ENCODE assay signal across 10 cellular contexts in genomic region chr4:76753814-76754213, GRCh38.
DNase-seq lines count a peak whose midpoint lies in the region; ATAC-seq, FAIRE-seq and TF ChIP-seq lines count a peak whose summit lies in the region.
"Had no signal": no experiment of that assay in that cellular context is flagged by ENCODE, and none has a peak within 500 bp of the region (broad histone marks: within the 10 kb centered on the region; RNA-seq: fewer than 3 reads in every experiment).

No MANE protein-coding gene starts in this region.

- no peaks in the 10 kb centered on the region for H3K27me3 ChIP-seq in RWPE2 (ENCODE audit: insufficient read depth, poor library complexity, severe bottlenecking)

- H3K4me3 ChIP-seq in RWPE2 (ENCODE audit: severe bottlenecking) (no peak overlapping the region), epithelial cell of proximal tubule (ENCODE audit: low read depth, low read length) (peak overlapping the region; percentile 12)

- peaks cover 61% of the 10 kb centered on the region for H3K36me3 ChIP-seq in RWPE2 (ENCODE audit: low read depth)

- peaks cover 60% of the 10 kb centered on the region for H3K36me3 Mint-ChIP-seq in nephron (ENCODE audit: low read depth)

- H3K9me3 ChIP-seq in RWPE2 (ENCODE audit: severe bottlenecking) = no peaks in the 10 kb centered on the region

- H3K4me1 ChIP-seq in RWPE2 (ENCODE audit: insufficient read depth, poor library complexity, severe bottlenecking) = peaks cover 17% of the 10 kb centered on the region

- no peaks in the 10 kb centered on the region for H3K27me3 Mint-ChIP-seq in nephron (ENCODE audit: low read depth)

- TF ChIP-seq CTCF in RWPE2 (IDR thresholded peaks at IDR 0.05; ENCODE audit: poor library complexity, severe bottlenecking) (no peak), epithelial cell of proximal tubule (conservative IDR thresholded peaks at IDR 0.05; ENCODE audit: low read depth, low read length) (no peak), nephron (IDR thresholded peaks at IDR 0.05; ENCODE audit: unreplicated experiment in 3 of 3) (no peak)

- H3K9me3 Mint-ChIP-seq in nephron = peaks cover 4% of the 10 kb centered on the region

- ATAC-seq in RWPE2 (ENCODE audit: low read depth) = peak; percentile 71
- no peak for ATAC-seq in GM18909 (IDR thresholded peaks at IDR 0.05; ENCODE audit: poor library complexity, unreplicated experiment)
- ATAC-seq in HG02678 (IDR thresholded peaks at IDR 0.05; ENCODE audit: unreplicated experiment) = no peak

- H3K4me3 Mint-ChIP-seq in nephron = peak overlapping the region in 1 of 3 experiments; percentile 3

- DNase-seq in AG08396 (ENCODE audit: low spot score) (peak; percentile 58), RWPE2 (ENCODE audit: low spot score) (no peak), epithelial cell of proximal tubule (ENCODE audit: low read depth) (peak; percentile 80), frontal cortex (ENCODE audit: low spot score in 2 of 2) (no peak), caudate nucleus (lab: John Stamatoyannopoulos, UW) (no peak)
- DNase-seq: NCI-H146; stimulated activated naive CD4-positive, alpha-beta T cell had no signal

- H3K27ac ChIP-seq in RWPE2 (ENCODE audit: poor library complexity, severe bottlenecking) = peak overlapping the region; percentile 85
- no peak overlapping the region for H3K27ac ChIP-seq in caudate nucleus (ENCODE audit: low read depth, low read length)

- FAIRE-seq in frontal cortex (lab: Jason Lieb, UNC) = no peak

- H3K27ac Mint-ChIP-seq in nephron = peak overlapping the region; percentile 90 to 95 (median 93)

- H3K4me1 Mint-ChIP-seq in nephron = peaks cover 51% of the 10 kb centered on the region

Comparison
In these comparisons a context has a peak if more than half of its experiments do, and no peak if none do; other contexts are left out.
1. DNase-seq: peak in AG08396 (single experiment) and epithelial cell of proximal tubule (single experiment); none in RWPE2 (single experiment), frontal cortex (0 of 2) and caudate nucleus (0 of 61).